Comparison of ENCODE assay signal across 5 cellular contexts in genomic region chr5:181473483-181473882, GRCh38.
DNase-seq lines count a peak whose midpoint lies in the region; ATAC-seq, FAIRE-seq and TF ChIP-seq lines count a peak whose summit lies in the region.
"Not testable (repeated sequence)": the region's sequence is repeated elsewhere in the genome, so short reads cannot be mapped to it uniquely, and the experiment has no call there.

No MANE protein-coding gene starts in this region.

- not testable (repeated sequence) for H3K27me3 Mint-ChIP-seq in T-helper 2 cell treated with Interferon-gamma antibody and Interleukin-4, amounts not matched to agents 5 μg/mL and 100 μg/mL, for 36 hours (ENCODE audit: low read depth); activated CD8-positive, alpha-beta T cell treated with anti-CD3 and anti-CD28 coated beads for 36 hours

- peak; percentile 3 for DNase-seq in T-helper 2 cell treated with Interferon-gamma antibody and Interleukin-4, amounts not matched to agents 5 μg/mL and 100 μg/mL, for 36 hours (ENCODE audit: low spot score)
- peak; percentile 1 for DNase-seq in activated CD8-positive, alpha-beta T cell treated with anti-CD3 and anti-CD28 coated beads for 36 hours
- DNase-seq in K562 (ENCODE audit: extremely low read depth in 1 of 4, low spot score in 3 of 4), result not testable (repeated sequence)
- peak; percentile 7 for DNase-seq in omental fat pad (ENCODE audit: low spot score)
- peak; percentile 5 for DNase-seq in stimulated activated CD8-positive, alpha-beta memory T cell treated with anti-CD3 and anti-CD28 coated beads, Interleukin-4, amount 100 ng/mL, for 48 hours

- 32% methylated on average over 5 of the region's 5 CpGs for WGBS in K562 (ENCODE audit: insufficient coverage, low coverage, missing lambda C conversion rate)

- H3K36me3 ChIP-seq in K562 (ENCODE audit: control insufficient read depth, insufficient read depth, low read length), result not testable (repeated sequence)

- H3K4me2 ChIP-seq in K562 (ENCODE audit: insufficient read depth, low read length), result 0 out of 2 replicates have a peak overlapping the region, but pooled peaks have one; percentile 13

- intact Hi-C loops in activated CD8-positive, alpha-beta T cell treated with anti-CD3 and anti-CD28 coated beads for 36 hours (cut with micrococcal nuclease); K562 (cut with micrococcal nuclease): not testable (repeated sequence)

- not testable (repeated sequence) for TF ChIP-seq RAD21 in K562 (CRISPR knock-in tag; conservative IDR thresholded peaks at IDR 0.05 in 1 of 2, IDR thresholded peaks at IDR 0.05 in 1 of 2)

- H4K20me1 ChIP-seq in K562 (replicated peaks; ENCODE audit: control insufficient read depth, insufficient read depth, low read length), result not testable (repeated sequence)

- CTCF ChIA-PET in activated CD8-positive, alpha-beta T cell treated with anti-CD3 and anti-CD28 coated beads for 36 hours (lab: Charles Lee); K562 (lab: Yijun Ruan, JAX; ENCODE audit: low intra/inter-chr PET ratio): not testable (repeated sequence)

- not testable (repeated sequence) for FAIRE-seq in K562 (lab: Jason Lieb, UNC)

- TSS peak; percentile 40 for BruUV-seq in K562 (replicated peaks; lab: Mats Ljungman, UMichigan)

- in situ Hi-C loops in K562 (cut with MboI), result not testable (repeated sequence)

- not testable (repeated sequence) for TF ChIP-seq CTCF in activated CD8-positive, alpha-beta T cell treated with anti-CD3 and anti-CD28 coated beads for 36 hours (IDR thresholded peaks at IDR 0.05); K562 (IDR thresholded peaks at IDR 0.05 in 2 of 3, conservative IDR thresholded peaks at IDR 0.05 in 1 of 3; ENCODE audit: insufficient read depth in 2 of 3, low read depth in 1 of 3, low read length in 3 of 3); omental fat pad (IDR thresholded peaks at IDR 0.05)

- H3K27ac ChIP-seq in K562 (ENCODE audit: extremely low read depth, low read depth, low read length), result peak overlapping the region; percentile 49; the same call in 2 of the 3 replicates

- POLR2A ChIA-PET in activated CD8-positive, alpha-beta T cell treated with anti-CD3 and anti-CD28 coated beads for 36 hours (lab: Charles Lee); K562 (lab: Yijun Ruan, JAX): not testable (repeated sequence)

- not testable (repeated sequence) for H3K9ac ChIP-seq in K562 (ENCODE audit: insufficient read depth in 1 of 2, low read depth in 2 of 2, low read length in 2 of 2)

- H3K4me3 ChIP-seq in K562, result not testable (repeated sequence)

- not testable (repeated sequence) for H3K9me1 ChIP-seq in K562 (ENCODE audit: control insufficient read depth, insufficient read depth, low read length)

- not testable (repeated sequence) for H3K4me3 Mint-ChIP-seq in T-helper 2 cell treated with Interferon-gamma antibody and Interleukin-4, amounts not matched to agents 5 μg/mL and 100 μg/mL, for 36 hours; activated CD8-positive, alpha-beta T cell treated with anti-CD3 and anti-CD28 coated beads for 36 hours

- H3K27me3 ChIP-seq in K562 (ENCODE audit: control insufficient read depth in 2 of 2, insufficient read depth in 2 of 2, low read length in 2 of 2), result not testable (repeated sequence)

- not testable (repeated sequence) for H3K4me1 Mint-ChIP-seq in T-helper 2 cell treated with Interferon-gamma antibody and Interleukin-4, amounts not matched to agents 5 μg/mL and 100 μg/mL, for 36 hours (ENCODE audit: low read depth); activated CD8-positive, alpha-beta T cell treated with anti-CD3 and anti-CD28 coated beads for 36 hours (ENCODE audit: low read depth)

- not testable (repeated sequence) for ATAC-seq in activated CD8-positive, alpha-beta T cell treated with anti-CD3 and anti-CD28 coated beads for 36 hours; K562; omental fat pad (ENCODE audit: low FRiP score)

- not testable (repeated sequence) for H3K27ac Mint-ChIP-seq in T-helper 2 cell treated with Interferon-gamma antibody and Interleukin-4, amounts not matched to agents 5 μg/mL and 100 μg/mL, for 36 hours; activated CD8-positive, alpha-beta T cell treated with anti-CD3 and anti-CD28 coated beads for 36 hours

- TF ChIP-seq POLR2A in K562 (conservative IDR thresholded peaks at IDR 0.05), result not testable (repeated sequence)

- H2AFZ ChIP-seq in K562 (ENCODE audit: low read depth, low read length), result not testable (repeated sequence)

- H3K9me3 ChIP-seq in K562 (replicated peaks; ENCODE audit: control insufficient read depth, insufficient read depth, low read depth, low read length), result not testable (repeated sequence)

- not testable (repeated sequence) for H3K4me1 ChIP-seq in K562 (replicated peaks in 1 of 2; ENCODE audit: control insufficient read depth in 2 of 2, insufficient read depth in 2 of 2, low read length in 2 of 2)

- H3K79me2 ChIP-seq in K562 (ENCODE audit: control insufficient read depth, insufficient read depth, low read length), result not testable (repeated sequence)

- not testable (repeated sequence) for H3K36me3 Mint-ChIP-seq in T-helper 2 cell treated with Interferon-gamma antibody and Interleukin-4, amounts not matched to agents 5 μg/mL and 100 μg/mL, for 36 hours (ENCODE audit: low read depth); activated CD8-positive, alpha-beta T cell treated with anti-CD3 and anti-CD28 coated beads for 36 hours (ENCODE audit: low read depth)

- not testable (repeated sequence) for TF ChIP-seq EP300 in K562 (IDR thresholded peaks at IDR 0.05; ENCODE audit: low read length)

- not testable (repeated sequence) for H3K9me3 Mint-ChIP-seq in T-helper 2 cell treated with Interferon-gamma antibody and Interleukin-4, amounts not matched to agents 5 μg/mL and 100 μg/mL, for 36 hours; activated CD8-positive, alpha-beta T cell treated with anti-CD3 and anti-CD28 coated beads for 36 hours

TF ChIP-seq in K562, 482 proteins besides CTCF, POLR2A, EP300 and RAD21:
- TF ChIP-seq DPF2 (IDR thresholded peaks at IDR 0.05) (0 out of 2 replicates have a peak, but pooled peaks have one; percentile 19), MEF2D (tag; conservative IDR thresholded peaks at IDR 0.05; ENCODE audit: low read depth) (0 out of 2 replicates have a peak, but pooled peaks have one; percentile 26), NFRKB (IDR thresholded peaks at IDR 0.05; ENCODE audit: low read depth) (peak; percentile 77), DMBX1 (CRISPR knock-in tag; IDR thresholded peaks at IDR 0.05; ENCODE audit: borderline replicate concordance) (peak; percentile 52; the same call in 1 of the 2 replicates), CREB3 (tag; conservative IDR thresholded peaks at IDR 0.05; ENCODE audit: low read depth) (peak; percentile 46; the same call in 1 of the 2 replicates), ZNF592 (IDR thresholded peaks at IDR 0.05) (0 out of 2 replicates have a peak, but pooled peaks have one; percentile 36), NR4A1 (tag; IDR thresholded peaks at IDR 0.05) (peak; percentile 87)
- not testable (repeated sequence) for TF ChIP-seq NR4A1 (CRISPR knock-in tag; IDR thresholded peaks at IDR 0.05)
